1 cellular context compared by ENCODE assay signal in genomic region chr6:142927274-142927586, GRCh38.
TF ChIP-seq lines count a peak whose summit lies in the region.

No MANE protein-coding gene starts in this region.

TF ChIP-seq in HCT116, 20 proteins besides CTCF, POLR2A, EP300 and RAD21 (continued from another document):
- TF ChIP-seq REST (IDR thresholded peaks at IDR 0.05; ENCODE audit: low read depth) (no peak), FOSL1 (IDR thresholded peaks at IDR 0.05; ENCODE audit: low read depth) (no peak), ELF1 (IDR thresholded peaks at IDR 0.05; ENCODE audit: borderline replicate concordance, low read depth) (no peak), YY1 (IDR thresholded peaks at IDR 0.05; ENCODE audit: extremely low read depth, insufficient replicate concordance, low read depth, low read length) (no peak), CEBPB (IDR thresholded peaks at IDR 0.05; ENCODE audit: low read depth) (no peak), JUND (IDR thresholded peaks at IDR 0.05) (no peak)
TF ChIP-seq in HCT116: peak in this region for 0.
